In genomic region chr6:65852369-65852852, GRCh38 we compare ENCODE assay signal across 35 cellular contexts.
"Had no signal": no experiment of that assay in that cellular context is flagged by ENCODE, and none has a peak within 500 bp of the region (broad histone marks: within the 10 kb centered on the region; RNA-seq: fewer than 3 reads in every experiment).

No MANE protein-coding gene starts in this region.

- FAIRE-seq: astrocyte, bronchial epithelial cell had no signal

- ATAC-seq: activated naive CD4-positive, alpha-beta T cell treated with anti-CD3 and anti-CD28 coated beads, Interleukin-2, amount 50 U/mL, for 72 hours; activated naive CD8-positive, alpha-beta T cell treated with anti-CD3 and anti-CD28 coated beads, Interleukin-2, amount 50 U/mL, for 24 hours; activated T-cell treated with anti-CD3 and anti-CD28 coated beads, Interleukin-2, amount 50 U/mL, for 4 hours; activated T-cell treated with anti-CD3 and anti-CD28 coated beads, Interleukin-2, amount 50 U/mL, for 72 hours; activated T-helper 17 cell treated with anti-CD3 and anti-CD28 coated beads, Interleukin-2, amount 50 U/mL, for 72 hours; body of pancreas had no signal

- H3K27ac ChIP-seq: adrenal gland, ascending aorta, body of pancreas, brain microvascular endothelial cell, breast epithelium, cardiac muscle cell had no signal

- DNase-seq: activated effector memory CD4-positive, alpha-beta T cell treated with anti-CD3 and anti-CD28 coated beads, Interleukin-2, amount 50 U/mL, for 16 hours; activated effector memory CD4-positive, alpha-beta T cell treated with Interleukin-2 at 50 U/mL for 16 hours; activated gamma-delta T cell; activated gamma-delta T cell treated with Interleukin-2 at 50 U/mL for 16 hours; activated naive CD4-positive, alpha-beta T cell; activated naive CD4-positive, alpha-beta T cell treated with anti-CD3 and anti-CD28 coated beads for 36 hours; activated naive CD4-positive, alpha-beta T cell treated with anti-CD3 and anti-CD28 coated beads, Interleukin-2, amount 10 ng/mL, durations not matched to agents 7 days and 5 days; activated naive CD4-positive, alpha-beta T cell treated with anti-CD3 and anti-CD28 coated beads, Interleukin-2, amount 50 U/mL, for 16 hours; activated naive CD4-positive, alpha-beta T cell treated with Interleukin-2 at 50 U/mL for 16 hours; activated naive CD8-positive, alpha-beta T cell treated with anti-CD3 and anti-CD28 coated beads for 36 hours; activated naive CD8-positive, alpha-beta T cell treated with anti-CD3 and anti-CD28 coated beads, Interleukin-2, amount 10 ng/mL, durations not matched to agents 7 days and 5 days; activated naive CD8-positive, alpha-beta T cell treated with anti-CD3 and anti-CD28 coated beads, Interleukin-2, amount 50 U/mL, for 24 hours; activated T-cell treated with anti-CD3 and anti-CD28 coated beads for 4 hours; activated T-cell treated with anti-CD3 and anti-CD28 coated beads, Interleukin-2, amount 50 U/mL, for 1 hour; activated T-cell treated with anti-CD3 and anti-CD28 coated beads, Interleukin-2, amount 50 U/mL, for 24 hours; activated T-cell treated with anti-CD3 and anti-CD28 coated beads, Interleukin-2, amount 50 U/mL, for 4 hours; activated T-cell treated with anti-CD3 and anti-CD28 coated beads, Interleukin-2, amount 50 U/mL, for 48 hours; activated T-cell treated with anti-CD3 and anti-CD28 coated beads, Interleukin-2, amount 50 U/mL, for 72 hours; adrenal gland; amniotic stem cell; amygdala; anterior cingulate cortex; aorta; body of pancreas; brain microvascular endothelial cell; caudate nucleus; central memory CD4-positive, alpha-beta T cell; cerebellar nuclear complex had no signal

- H3K27me3 ChIP-seq: adrenal gland, ascending aorta, body of pancreas, brain microvascular endothelial cell, breast epithelium, cardiac muscle cell had no signal

- H3K36me3 ChIP-seq: adrenal gland, ascending aorta, brain microvascular endothelial cell, cardiac muscle cell had no signal

- H3K4me1 ChIP-seq: adrenal gland, ascending aorta, body of pancreas, breast epithelium had no signal

- H3K9me3 ChIP-seq: adrenal gland, ascending aorta, body of pancreas had no signal

- H3K4me3 ChIP-seq: adrenal gland, ascending aorta, body of pancreas, breast epithelium, cardiac muscle cell had no signal
